Comparison of ENCODE assay signal across 1 cellular context in the genomic region with DNA sequence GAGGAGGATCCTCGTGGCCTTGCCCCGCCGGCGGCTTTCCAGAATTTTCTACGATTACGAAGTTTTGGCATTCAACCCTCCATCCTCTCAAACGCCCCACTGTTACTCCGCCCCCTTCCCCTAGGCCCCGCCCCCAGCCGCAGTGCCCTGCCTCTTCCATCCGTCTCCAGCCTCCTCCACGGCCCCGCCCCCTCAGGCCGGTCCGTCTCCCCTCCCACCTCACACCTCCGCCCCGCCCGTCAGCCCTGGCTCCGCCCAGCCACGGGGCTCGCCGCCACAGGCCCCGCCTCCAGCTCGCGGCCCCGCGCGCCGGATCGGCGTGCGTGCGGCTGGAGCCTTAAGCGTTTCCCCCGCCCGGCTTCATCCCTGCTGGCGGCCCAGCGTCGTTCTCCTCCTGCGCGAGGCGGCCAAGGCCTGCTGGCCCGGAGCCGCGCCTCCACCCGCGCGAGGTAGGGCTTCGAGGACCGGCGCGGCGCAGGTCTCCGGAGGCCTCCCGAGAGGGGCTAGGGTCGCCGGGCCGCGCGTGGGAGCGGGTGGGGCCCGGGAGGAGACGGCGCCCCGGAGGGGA.
A peak's percentile ranks its signal among the peaks of the same experiment; 100 is the strongest.
TF ChIP-seq lines count a peak whose summit lies in the region.

A gene with protein sequence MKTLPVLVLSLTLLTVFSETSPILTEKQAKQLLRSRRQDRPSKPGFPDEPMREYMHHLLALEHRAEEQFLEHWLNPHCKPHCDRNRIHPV (minus strand): TSS at position 109 of the 568 bp plus-strand sequence. CDS start 18,110 bp downstream, outside the sequence.
A gene (plus strand): TSS at position 340 of the 568 bp plus-strand sequence. CDS start 645 bp downstream, outside the sequence.

TF ChIP-seq in HepG2, 621 proteins besides CTCF, POLR2A, EP300 and RAD21 (continued from another document and continues in another):
- 0 out of 2 replicates have a peak, but pooled peaks have one; percentile 17 for TF ChIP-seq ATF7-NPFF (CRISPR knock-in tag; IDR thresholded peaks at IDR 0.05; ENCODE audit: low read depth)
- no peak for TF ChIP-seq ZNF282 (IDR thresholded peaks at IDR 0.05; ENCODE audit: partially characterized antibody)
- TF ChIP-seq, protein P1, sequence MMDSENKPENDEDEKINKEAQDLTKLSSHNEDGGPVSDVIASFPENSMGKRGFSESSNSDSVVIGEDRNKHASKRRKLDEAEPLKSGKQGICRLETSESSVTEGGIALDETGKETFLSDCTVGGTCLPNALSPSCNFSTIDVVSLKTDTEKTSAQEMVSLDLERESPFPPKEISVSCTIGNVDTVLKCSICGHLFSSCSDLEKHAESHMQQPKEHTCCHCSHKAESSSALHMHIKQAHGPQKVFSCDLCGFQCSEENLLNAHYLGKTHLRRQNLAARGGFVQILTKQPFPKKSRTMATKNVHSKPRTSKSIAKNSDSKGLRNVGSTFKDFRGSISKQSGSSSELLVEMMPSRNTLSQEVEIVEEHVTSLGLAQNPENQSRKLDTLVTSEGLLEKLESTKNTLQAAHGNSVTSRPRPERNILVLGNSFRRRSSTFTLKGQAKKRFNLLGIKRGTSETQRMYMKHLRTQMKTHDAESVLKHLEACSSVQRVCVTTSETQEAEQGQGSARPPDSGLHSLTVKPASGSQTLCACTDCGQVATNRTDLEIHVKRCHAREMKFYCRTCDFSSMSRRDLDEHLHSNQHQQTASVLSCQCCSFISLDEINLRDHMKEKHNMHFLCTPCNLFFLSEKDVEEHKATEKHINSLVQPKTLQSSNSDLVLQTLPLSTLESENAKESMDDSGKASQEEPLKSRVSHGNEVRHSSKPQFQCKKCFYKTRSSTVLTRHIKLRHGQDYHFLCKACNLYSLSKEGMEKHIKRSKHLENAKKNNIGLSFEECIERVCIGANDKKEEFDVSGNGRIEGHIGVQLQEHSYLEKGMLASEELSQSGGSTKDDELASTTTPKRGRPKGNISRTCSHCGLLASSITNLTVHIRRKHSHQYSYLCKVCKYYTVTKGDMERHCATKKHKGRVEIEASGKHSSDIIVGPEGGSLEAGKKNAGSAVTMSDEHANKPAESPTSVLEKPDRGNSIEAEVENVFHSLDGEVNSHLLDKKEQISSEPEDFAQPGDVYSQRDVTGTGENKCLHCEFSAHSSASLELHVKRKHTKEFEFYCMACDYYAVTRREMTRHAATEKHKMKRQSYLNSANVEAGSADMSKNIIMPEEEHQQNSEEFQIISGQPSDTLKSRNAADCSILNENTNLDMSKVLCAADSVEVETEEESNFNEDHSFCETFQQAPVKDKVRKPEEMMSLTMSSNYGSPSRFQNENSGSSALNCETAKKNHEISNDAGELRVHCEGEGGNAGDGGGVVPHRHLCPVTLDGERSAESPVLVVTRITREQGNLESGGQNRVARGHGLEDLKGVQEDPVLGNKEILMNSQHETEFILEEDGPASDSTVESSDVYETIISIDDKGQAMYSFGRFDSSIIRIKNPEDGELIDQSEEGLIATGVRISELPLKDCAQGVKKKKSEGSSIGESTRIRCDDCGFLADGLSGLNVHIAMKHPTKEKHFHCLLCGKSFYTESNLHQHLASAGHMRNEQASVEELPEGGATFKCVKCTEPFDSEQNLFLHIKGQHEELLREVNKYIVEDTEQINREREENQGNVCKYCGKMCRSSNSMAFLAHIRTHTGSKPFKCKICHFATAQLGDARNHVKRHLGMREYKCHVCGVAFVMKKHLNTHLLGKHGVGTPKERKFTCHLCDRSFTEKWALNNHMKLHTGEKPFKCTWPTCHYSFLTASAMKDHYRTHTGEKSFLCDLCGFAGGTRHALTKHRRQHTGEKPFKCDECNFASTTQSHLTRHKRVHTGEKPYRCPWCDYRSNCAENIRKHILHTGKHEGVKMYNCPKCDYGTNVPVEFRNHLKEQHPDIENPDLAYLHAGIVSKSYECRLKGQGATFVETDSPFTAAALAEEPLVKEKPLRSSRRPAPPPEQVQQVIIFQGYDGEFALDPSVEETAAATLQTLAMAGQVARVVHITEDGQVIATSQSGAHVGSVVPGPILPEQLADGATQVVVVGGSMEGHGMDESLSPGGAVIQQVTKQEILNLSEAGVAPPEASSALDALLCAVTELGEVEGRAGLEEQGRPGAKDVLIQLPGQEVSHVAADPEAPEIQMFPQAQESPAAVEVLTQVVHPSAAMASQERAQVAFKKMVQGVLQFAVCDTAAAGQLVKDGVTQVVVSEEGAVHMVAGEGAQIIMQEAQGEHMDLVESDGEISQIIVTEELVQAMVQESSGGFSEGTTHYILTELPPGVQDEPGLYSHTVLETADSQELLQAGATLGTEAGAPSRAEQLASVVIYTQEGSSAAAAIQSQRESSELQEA (CRISPR knock-in tag; IDR thresholded peaks at IDR 0.05; ENCODE audit: not compliant biosample characterization), result no peak
- no peak for TF ChIP-seq ZFP90 (CRISPR knock-in tag; IDR thresholded peaks at IDR 0.05; ENCODE audit: borderline replicate concordance)
- no peak for TF ChIP-seq CBX2 (IDR thresholded peaks at IDR 0.05; ENCODE audit: low read depth, low read length)
- no peak for TF ChIP-seq CBX2 (CRISPR knock-in tag; IDR thresholded peaks at IDR 0.05; ENCODE audit: low read depth)
- no peak for TF ChIP-seq GTF2F1 (IDR thresholded peaks at IDR 0.05; ENCODE audit: low read length)
- TF ChIP-seq HNRNPL (IDR thresholded peaks at IDR 0.05; ENCODE audit: low read depth, low read length), result no peak
- TF ChIP-seq, protein P2, sequence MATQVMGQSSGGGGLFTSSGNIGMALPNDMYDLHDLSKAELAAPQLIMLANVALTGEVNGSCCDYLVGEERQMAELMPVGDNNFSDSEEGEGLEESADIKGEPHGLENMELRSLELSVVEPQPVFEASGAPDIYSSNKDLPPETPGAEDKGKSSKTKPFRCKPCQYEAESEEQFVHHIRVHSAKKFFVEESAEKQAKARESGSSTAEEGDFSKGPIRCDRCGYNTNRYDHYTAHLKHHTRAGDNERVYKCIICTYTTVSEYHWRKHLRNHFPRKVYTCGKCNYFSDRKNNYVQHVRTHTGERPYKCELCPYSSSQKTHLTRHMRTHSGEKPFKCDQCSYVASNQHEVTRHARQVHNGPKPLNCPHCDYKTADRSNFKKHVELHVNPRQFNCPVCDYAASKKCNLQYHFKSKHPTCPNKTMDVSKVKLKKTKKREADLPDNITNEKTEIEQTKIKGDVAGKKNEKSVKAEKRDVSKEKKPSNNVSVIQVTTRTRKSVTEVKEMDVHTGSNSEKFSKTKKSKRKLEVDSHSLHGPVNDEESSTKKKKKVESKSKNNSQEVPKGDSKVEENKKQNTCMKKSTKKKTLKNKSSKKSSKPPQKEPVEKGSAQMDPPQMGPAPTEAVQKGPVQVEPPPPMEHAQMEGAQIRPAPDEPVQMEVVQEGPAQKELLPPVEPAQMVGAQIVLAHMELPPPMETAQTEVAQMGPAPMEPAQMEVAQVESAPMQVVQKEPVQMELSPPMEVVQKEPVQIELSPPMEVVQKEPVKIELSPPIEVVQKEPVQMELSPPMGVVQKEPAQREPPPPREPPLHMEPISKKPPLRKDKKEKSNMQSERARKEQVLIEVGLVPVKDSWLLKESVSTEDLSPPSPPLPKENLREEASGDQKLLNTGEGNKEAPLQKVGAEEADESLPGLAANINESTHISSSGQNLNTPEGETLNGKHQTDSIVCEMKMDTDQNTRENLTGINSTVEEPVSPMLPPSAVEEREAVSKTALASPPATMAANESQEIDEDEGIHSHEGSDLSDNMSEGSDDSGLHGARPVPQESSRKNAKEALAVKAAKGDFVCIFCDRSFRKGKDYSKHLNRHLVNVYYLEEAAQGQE (IDR thresholded peaks at IDR 0.05; ENCODE audit: borderline replicate concordance in 1 of 2, low read depth in 1 of 2, low read length in 2 of 2), result no peak
- TF ChIP-seq, protein P3, sequence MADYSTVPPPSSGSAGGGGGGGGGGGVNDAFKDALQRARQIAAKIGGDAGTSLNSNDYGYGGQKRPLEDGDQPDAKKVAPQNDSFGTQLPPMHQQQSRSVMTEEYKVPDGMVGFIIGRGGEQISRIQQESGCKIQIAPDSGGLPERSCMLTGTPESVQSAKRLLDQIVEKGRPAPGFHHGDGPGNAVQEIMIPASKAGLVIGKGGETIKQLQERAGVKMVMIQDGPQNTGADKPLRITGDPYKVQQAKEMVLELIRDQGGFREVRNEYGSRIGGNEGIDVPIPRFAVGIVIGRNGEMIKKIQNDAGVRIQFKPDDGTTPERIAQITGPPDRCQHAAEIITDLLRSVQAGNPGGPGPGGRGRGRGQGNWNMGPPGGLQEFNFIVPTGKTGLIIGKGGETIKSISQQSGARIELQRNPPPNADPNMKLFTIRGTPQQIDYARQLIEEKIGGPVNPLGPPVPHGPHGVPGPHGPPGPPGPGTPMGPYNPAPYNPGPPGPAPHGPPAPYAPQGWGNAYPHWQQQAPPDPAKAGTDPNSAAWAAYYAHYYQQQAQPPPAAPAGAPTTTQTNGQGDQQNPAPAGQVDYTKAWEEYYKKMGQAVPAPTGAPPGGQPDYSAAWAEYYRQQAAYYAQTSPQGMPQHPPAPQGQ (CRISPR knock-in tag; IDR thresholded peaks at IDR 0.05; ENCODE audit: borderline replicate concordance), result no peak
- TF ChIP-seq, protein P4, sequence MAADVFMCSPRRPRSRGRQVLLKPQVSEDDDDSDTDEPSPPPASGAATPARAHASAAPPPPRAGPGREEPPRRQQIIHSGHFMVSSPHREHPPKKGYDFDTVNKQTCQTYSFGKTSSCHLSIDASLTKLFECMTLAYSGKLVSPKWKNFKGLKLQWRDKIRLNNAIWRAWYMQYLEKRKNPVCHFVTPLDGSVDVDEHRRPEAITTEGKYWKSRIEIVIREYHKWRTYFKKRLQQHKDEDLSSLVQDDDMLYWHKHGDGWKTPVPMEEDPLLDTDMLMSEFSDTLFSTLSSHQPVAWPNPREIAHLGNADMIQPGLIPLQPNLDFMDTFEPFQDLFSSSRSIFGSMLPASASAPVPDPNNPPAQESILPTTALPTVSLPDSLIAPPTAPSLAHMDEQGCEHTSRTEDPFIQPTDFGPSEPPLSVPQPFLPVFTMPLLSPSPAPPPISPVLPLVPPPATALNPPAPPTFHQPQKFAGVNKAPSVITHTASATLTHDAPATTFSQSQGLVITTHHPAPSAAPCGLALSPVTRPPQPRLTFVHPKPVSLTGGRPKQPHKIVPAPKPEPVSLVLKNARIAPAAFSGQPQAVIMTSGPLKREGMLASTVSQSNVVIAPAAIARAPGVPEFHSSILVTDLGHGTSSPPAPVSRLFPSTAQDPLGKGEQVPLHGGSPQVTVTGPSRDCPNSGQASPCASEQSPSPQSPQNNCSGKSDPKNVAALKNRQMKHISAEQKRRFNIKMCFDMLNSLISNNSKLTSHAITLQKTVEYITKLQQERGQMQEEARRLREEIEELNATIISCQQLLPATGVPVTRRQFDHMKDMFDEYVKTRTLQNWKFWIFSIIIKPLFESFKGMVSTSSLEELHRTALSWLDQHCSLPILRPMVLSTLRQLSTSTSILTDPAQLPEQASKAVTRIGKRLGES (CRISPR knock-in tag; IDR thresholded peaks at IDR 0.05; ENCODE audit: borderline replicate concordance), result no peak
- no peak for TF ChIP-seq ATF1 (CRISPR knock-in tag; IDR thresholded peaks at IDR 0.05)
- TF ChIP-seq GABPB1 (CRISPR knock-in tag; IDR thresholded peaks at IDR 0.05), result peak; percentile 0; the same call in 1 of the 2 replicates
- TF ChIP-seq ZNF850 (CRISPR knock-in tag; conservative IDR thresholded peaks at IDR 0.05), result no peak
- peak; percentile 81 for TF ChIP-seq MXD4 (CRISPR knock-in tag; IDR thresholded peaks at IDR 0.05)
- peak; percentile 76 for TF ChIP-seq PHF8 (CRISPR knock-in tag; IDR thresholded peaks at IDR 0.05)
- TF ChIP-seq EEA1 (CRISPR knock-in tag; IDR thresholded peaks at IDR 0.05; ENCODE audit: borderline replicate concordance), result no peak; the same call in 1 of the 2 replicates
- TF ChIP-seq, protein P5, sequence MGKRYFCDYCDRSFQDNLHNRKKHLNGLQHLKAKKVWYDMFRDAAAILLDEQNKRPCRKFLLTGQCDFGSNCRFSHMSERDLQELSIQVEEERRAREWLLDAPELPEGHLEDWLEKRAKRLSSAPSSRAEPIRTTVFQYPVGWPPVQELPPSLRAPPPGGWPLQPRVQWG (CRISPR knock-in tag; IDR thresholded peaks at IDR 0.05; ENCODE audit: borderline replicate concordance, low read depth), result no peak
- TF ChIP-seq, protein P6, sequence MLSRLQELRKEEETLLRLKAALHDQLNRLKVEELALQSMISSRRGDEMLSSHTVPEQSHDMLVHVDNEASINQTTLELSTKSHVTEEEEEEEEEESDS (CRISPR knock-in tag; IDR thresholded peaks at IDR 0.05; ENCODE audit: borderline replicate concordance), result no peak; the same call in 1 of the 2 replicates
- TF ChIP-seq ELF1 (CRISPR knock-in tag; IDR thresholded peaks at IDR 0.05), result no peak
- TF ChIP-seq PHF20 (CRISPR knock-in tag; IDR thresholded peaks at IDR 0.05), result no peak
- TF ChIP-seq ZBTB3 (CRISPR knock-in tag; IDR thresholded peaks at IDR 0.05; ENCODE audit: borderline replicate concordance, low read depth), result no peak
- TF ChIP-seq, protein P7, sequence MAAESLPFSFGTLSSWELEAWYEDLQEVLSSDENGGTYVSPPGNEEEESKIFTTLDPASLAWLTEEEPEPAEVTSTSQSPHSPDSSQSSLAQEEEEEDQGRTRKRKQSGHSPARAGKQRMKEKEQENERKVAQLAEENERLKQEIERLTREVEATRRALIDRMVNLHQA (CRISPR knock-in tag; IDR thresholded peaks at IDR 0.05), result no peak
- no peak for TF ChIP-seq MIXL1 (CRISPR knock-in tag; IDR thresholded peaks at IDR 0.05)
- TF ChIP-seq ZBTB21 (CRISPR knock-in tag; IDR thresholded peaks at IDR 0.05), result no peak
- TF ChIP-seq, protein P8, sequence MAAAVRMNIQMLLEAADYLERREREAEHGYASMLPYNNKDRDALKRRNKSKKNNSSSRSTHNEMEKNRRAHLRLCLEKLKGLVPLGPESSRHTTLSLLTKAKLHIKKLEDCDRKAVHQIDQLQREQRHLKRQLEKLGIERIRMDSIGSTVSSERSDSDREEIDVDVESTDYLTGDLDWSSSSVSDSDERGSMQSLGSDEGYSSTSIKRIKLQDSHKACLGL (CRISPR knock-in tag; IDR thresholded peaks at IDR 0.05), result peak; percentile 63; the same call in 1 of the 2 replicates
- TF ChIP-seq EZH2 (conservative IDR thresholded peaks at IDR 0.05; ENCODE audit: low read depth, low read length), result no peak
- no peak for TF ChIP-seq NFIC (IDR thresholded peaks at IDR 0.05; ENCODE audit: low read length)
- no peak for TF ChIP-seq ZNF230 (CRISPR knock-in tag; IDR thresholded peaks at IDR 0.05)
- peak; percentile 19; the same call in 1 of the 2 replicates for TF ChIP-seq NKX3-1 (CRISPR knock-in tag; IDR thresholded peaks at IDR 0.05)
- TF ChIP-seq ZFP41 (CRISPR knock-in tag; IDR thresholded peaks at IDR 0.05; ENCODE audit: borderline replicate concordance), result no peak
- TF ChIP-seq TCF7 (IDR thresholded peaks at IDR 0.05; ENCODE audit: low read depth), result no peak
- TF ChIP-seq, protein P9, sequence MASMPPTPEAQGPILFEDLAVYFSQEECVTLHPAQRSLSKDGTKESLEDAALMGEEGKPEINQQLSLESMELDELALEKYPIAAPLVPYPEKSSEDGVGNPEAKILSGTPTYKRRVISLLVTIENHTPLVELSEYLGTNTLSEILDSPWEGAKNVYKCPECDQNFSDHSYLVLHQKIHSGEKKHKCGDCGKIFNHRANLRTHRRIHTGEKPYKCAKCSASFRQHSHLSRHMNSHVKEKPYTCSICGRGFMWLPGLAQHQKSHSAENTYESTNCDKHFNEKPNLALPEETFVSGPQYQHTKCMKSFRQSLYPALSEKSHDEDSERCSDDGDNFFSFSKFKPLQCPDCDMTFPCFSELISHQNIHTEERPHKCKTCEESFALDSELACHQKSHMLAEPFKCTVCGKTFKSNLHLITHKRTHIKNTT (CRISPR knock-in tag; IDR thresholded peaks at IDR 0.05), result no peak
- TF ChIP-seq TBX3 (IDR thresholded peaks at IDR 0.05; ENCODE audit: borderline replicate concordance), result peak; percentile 76
- TF ChIP-seq ZNF382 (CRISPR knock-in tag; IDR thresholded peaks at IDR 0.05; ENCODE audit: borderline replicate concordance), result no peak
- no peak; the same call in 1 of the 2 replicates for TF ChIP-seq FOXM1 (CRISPR knock-in tag; IDR thresholded peaks at IDR 0.05)
- TF ChIP-seq NCOA2 (CRISPR knock-in tag; IDR thresholded peaks at IDR 0.05), result no peak; the same call in 1 of the 2 replicates
- no peak for TF ChIP-seq ZNF7 (CRISPR knock-in tag; IDR thresholded peaks at IDR 0.05)
- no peak for TF ChIP-seq TMF1 (CRISPR knock-in tag; IDR thresholded peaks at IDR 0.05; ENCODE audit: low read depth)
- no peak for TF ChIP-seq TBP (CRISPR knock-in tag; IDR thresholded peaks at IDR 0.05)
- peak; percentile 77; the same call in 1 of the 2 replicates for TF ChIP-seq ZNF709 (CRISPR knock-in tag; IDR thresholded peaks at IDR 0.05)
